2 cellular contexts compared by ENCODE assay signal in the genomic region with DNA sequence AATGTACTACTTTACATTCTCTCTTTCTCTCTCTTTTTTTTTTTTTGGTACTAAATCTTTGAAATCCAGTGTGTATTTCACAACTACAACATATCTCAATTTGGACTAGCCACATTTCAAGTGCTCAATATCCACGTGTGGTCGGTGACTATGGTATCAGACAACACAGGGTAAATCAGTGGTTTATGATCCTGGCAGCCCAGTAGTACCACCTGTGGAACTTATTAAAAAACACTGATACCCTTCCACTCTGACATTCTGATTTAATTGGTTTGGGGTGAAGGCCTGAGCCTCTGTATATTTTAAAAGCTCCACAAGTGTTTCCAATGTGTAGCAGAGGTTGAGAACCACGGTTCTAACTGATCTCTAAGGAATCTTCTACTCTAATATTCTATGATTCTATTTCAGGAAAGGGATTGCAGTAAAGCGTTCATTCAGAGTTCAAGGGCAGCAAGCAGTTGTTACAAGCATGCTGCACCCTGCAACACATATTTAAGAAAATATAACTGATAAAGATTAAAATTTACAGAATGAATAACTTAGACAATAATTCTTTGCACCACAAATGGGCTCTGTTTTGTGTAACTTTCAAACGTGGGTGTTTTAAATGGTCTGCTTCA.
TF ChIP-seq lines count a peak whose summit lies in the region.

No MANE protein-coding gene starts in this region.

TF ChIP-seq in GM23338, 12 proteins besides CTCF, POLR2A, EP300 and RAD21 (continued from another document):
- TF ChIP-seq, protein P1, sequence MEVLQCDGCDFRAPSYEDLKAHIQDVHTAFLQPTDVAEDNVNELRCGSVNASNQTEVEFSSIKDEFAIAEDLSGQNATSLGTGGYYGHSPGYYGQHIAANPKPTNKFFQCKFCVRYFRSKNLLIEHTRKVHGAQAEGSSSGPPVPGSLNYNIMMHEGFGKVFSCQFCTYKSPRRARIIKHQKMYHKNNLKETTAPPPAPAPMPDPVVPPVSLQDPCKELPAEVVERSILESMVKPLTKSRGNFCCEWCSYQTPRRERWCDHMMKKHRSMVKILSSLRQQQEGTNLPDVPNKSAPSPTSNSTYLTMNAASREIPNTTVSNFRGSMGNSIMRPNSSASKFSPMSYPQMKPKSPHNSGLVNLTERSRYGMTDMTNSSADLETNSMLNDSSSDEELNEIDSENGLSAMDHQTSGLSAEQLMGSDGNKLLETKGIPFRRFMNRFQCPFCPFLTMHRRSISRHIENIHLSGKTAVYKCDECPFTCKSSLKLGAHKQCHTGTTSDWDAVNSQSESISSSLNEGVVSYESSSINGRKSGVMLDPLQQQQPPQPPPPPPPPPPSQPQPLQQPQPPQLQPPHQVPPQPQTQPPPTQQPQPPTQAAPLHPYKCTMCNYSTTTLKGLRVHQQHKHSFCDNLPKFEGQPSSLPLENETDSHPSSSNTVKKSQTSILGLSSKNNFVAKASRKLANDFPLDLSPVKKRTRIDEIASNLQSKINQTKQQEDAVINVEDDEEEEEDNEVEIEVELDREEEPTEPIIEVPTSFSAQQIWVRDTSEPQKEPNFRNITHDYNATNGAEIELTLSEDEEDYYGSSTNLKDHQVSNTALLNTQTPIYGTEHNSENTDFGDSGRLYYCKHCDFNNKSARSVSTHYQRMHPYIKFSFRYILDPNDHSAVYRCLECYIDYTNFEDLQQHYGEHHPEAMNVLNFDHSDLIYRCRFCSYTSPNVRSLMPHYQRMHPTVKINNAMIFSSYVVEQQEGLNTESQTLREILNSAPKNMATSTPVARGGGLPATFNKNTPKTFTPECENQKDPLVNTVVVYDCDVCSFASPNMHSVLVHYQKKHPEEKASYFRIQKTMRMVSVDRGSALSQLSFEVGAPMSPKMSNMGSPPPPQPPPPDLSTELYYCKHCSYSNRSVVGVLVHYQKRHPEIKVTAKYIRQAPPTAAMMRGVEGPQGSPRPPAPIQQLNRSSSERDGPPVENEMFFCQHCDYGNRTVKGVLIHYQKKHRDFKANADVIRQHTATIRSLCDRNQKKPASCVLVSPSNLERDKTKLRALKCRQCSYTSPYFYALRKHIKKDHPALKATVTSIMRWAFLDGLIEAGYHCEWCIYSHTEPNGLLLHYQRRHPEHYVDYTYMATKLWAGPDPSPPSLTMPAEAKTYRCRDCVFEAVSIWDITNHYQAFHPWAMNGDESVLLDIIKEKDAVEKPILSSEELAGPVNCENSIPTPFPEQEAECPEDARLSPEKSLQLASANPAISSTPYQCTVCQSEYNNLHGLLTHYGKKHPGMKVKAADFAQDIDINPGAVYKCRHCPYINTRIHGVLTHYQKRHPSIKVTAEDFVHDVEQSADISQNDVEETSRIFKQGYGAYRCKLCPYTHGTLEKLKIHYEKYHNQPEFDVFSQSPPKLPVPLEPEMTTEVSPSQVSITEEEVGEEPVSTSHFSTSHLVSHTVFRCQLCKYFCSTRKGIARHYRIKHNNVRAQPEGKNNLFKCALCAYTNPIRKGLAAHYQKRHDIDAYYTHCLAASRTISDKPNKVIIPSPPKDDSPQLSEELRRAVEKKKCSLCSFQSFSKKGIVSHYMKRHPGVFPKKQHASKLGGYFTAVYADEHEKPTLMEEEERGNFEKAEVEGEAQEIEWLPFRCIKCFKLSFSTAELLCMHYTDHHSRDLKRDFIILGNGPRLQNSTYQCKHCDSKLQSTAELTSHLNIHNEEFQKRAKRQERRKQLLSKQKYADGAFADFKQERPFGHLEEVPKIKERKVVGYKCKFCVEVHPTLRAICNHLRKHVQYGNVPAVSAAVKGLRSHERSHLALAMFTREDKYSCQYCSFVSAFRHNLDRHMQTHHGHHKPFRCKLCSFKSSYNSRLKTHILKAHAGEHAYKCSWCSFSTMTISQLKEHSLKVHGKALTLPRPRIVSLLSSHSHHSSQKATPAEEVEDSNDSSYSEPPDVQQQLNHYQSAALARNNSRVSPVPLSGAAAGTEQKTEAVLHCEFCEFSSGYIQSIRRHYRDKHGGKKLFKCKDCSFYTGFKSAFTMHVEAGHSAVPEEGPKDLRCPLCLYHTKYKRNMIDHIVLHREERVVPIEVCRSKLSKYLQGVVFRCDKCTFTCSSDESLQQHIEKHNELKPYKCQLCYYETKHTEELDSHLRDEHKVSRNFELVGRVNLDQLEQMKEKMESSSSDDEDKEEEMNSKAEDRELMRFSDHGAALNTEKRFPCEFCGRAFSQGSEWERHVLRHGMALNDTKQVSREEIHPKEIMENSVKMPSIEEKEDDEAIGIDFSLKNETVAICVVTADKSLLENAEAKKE (CRISPR knock-in tag; IDR thresholded peaks at IDR 0.05): no peak
- TF ChIP-seq, protein P2, sequence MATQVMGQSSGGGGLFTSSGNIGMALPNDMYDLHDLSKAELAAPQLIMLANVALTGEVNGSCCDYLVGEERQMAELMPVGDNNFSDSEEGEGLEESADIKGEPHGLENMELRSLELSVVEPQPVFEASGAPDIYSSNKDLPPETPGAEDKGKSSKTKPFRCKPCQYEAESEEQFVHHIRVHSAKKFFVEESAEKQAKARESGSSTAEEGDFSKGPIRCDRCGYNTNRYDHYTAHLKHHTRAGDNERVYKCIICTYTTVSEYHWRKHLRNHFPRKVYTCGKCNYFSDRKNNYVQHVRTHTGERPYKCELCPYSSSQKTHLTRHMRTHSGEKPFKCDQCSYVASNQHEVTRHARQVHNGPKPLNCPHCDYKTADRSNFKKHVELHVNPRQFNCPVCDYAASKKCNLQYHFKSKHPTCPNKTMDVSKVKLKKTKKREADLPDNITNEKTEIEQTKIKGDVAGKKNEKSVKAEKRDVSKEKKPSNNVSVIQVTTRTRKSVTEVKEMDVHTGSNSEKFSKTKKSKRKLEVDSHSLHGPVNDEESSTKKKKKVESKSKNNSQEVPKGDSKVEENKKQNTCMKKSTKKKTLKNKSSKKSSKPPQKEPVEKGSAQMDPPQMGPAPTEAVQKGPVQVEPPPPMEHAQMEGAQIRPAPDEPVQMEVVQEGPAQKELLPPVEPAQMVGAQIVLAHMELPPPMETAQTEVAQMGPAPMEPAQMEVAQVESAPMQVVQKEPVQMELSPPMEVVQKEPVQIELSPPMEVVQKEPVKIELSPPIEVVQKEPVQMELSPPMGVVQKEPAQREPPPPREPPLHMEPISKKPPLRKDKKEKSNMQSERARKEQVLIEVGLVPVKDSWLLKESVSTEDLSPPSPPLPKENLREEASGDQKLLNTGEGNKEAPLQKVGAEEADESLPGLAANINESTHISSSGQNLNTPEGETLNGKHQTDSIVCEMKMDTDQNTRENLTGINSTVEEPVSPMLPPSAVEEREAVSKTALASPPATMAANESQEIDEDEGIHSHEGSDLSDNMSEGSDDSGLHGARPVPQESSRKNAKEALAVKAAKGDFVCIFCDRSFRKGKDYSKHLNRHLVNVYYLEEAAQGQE (IDR thresholded peaks at IDR 0.05; ENCODE audit: unreplicated experiment): no peak
- no peak for TF ChIP-seq CREB1 (CRISPR knock-in tag; IDR thresholded peaks at IDR 0.05; ENCODE audit: low read depth)
- no peak for TF ChIP-seq POLR2AphosphoS5 (IDR thresholded peaks at IDR 0.05; ENCODE audit: low read depth)
- TF ChIP-seq NANOG (IDR thresholded peaks at IDR 0.05; ENCODE audit: borderline replicate concordance): no peak
- TF ChIP-seq, protein P3, sequence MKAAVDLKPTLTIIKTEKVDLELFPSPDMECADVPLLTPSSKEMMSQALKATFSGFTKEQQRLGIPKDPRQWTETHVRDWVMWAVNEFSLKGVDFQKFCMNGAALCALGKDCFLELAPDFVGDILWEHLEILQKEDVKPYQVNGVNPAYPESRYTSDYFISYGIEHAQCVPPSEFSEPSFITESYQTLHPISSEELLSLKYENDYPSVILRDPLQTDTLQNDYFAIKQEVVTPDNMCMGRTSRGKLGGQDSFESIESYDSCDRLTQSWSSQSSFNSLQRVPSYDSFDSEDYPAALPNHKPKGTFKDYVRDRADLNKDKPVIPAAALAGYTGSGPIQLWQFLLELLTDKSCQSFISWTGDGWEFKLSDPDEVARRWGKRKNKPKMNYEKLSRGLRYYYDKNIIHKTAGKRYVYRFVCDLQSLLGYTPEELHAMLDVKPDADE (IDR thresholded peaks at IDR 0.05): no peak
- TF ChIP-seq EZH2 (IDR thresholded peaks at IDR 0.05; ENCODE audit: low read depth, unreplicated experiment): no peak
- no peak for TF ChIP-seq EZH2phosphoT487 (IDR thresholded peaks at IDR 0.05; ENCODE audit: unreplicated experiment)

TF ChIP-seq in HEK293, 187 proteins besides CTCF, POLR2A, EP300 and RAD21 (continued from another document):
- TF ChIP-seq ZNF529 (tag by site-specific recombination; IDR thresholded peaks at IDR 0.05; ENCODE audit: insufficient replicate concordance) (no peak), ZNF629 (tag by site-specific recombination; IDR thresholded peaks at IDR 0.05) (no peak), SCRT2 (tag by site-specific recombination; IDR thresholded peaks at IDR 0.05) (peak; percentile 63), ZNF747 (tag by site-specific recombination; IDR thresholded peaks at IDR 0.05) (no peak), YY2 (tag by site-specific recombination; IDR thresholded peaks at IDR 0.05) (no peak), ZNF830 (tag by site-specific recombination; IDR thresholded peaks at IDR 0.05; ENCODE audit: low read depth) (no peak), ZFP37 (tag by site-specific recombination; IDR thresholded peaks at IDR 0.05) (no peak)
- TF ChIP-seq, protein P4, sequence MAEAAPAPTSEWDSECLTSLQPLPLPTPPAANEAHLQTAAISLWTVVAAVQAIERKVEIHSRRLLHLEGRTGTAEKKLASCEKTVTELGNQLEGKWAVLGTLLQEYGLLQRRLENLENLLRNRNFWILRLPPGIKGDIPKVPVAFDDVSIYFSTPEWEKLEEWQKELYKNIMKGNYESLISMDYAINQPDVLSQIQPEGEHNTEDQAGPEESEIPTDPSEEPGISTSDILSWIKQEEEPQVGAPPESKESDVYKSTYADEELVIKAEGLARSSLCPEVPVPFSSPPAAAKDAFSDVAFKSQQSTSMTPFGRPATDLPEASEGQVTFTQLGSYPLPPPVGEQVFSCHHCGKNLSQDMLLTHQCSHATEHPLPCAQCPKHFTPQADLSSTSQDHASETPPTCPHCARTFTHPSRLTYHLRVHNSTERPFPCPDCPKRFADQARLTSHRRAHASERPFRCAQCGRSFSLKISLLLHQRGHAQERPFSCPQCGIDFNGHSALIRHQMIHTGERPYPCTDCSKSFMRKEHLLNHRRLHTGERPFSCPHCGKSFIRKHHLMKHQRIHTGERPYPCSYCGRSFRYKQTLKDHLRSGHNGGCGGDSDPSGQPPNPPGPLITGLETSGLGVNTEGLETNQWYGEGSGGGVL (tag by site-specific recombination; IDR thresholded peaks at IDR 0.05): no peak
- TF ChIP-seq, protein P5, sequence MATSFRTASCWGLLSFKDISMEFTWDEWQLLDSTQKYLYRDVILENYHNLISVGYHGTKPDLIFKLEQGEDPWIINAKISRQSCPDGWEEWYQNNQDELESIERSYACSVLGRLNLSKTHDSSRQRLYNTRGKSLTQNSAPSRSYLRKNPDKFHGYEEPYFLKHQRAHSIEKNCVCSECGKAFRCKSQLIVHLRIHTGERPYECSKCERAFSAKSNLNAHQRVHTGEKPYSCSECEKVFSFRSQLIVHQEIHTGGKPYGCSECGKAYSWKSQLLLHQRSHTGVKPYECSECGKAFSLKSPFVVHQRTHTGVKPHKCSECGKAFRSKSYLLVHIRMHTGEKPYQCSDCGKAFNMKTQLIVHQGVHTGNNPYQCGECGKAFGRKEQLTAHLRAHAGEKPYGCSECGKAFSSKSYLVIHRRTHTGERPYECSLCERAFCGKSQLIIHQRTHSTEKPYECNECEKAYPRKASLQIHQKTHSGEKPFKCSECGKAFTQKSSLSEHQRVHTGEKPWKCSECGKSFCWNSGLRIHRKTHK (tag by site-specific recombination; IDR thresholded peaks at IDR 0.05): no peak
